Comparison of ENCODE assay signal across 8 cellular contexts in the genomic region with DNA sequence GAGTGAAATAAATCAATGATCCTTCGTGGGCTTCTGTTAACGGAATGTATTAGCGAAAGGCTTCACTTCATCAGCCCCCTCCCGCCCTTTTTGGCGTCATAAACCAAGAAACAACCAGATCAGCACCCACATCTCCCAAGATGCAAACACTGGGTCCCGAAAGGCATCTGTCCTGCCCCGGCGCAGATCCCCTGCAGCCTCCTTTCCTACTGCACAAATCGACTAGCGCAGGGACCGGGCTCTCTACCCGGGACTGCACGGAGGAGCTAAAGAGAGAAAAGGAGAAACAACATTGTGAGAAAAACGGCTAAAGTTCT. TPM values are rescaled to one million over a fixed set of nuclear protein-coding genes. Genes with fewer than 3 reads are reported as not detected.
DNase-seq lines count a peak whose midpoint lies in the region; ATAC-seq, FAIRE-seq and TF ChIP-seq lines count a peak whose summit lies in the region.

No MANE protein-coding gene starts in this region.

- CTCF ChIA-PET in AG04449 (lab: Yijun Ruan, JAX): interaction anchor here (4.0 kb wide), 1 partner anchor 43 kb away, joined by 25 read pairs; no protein-coding TSS in a partner anchor

- peaks cover 9% of the 10 kb centered on the region for H3K79me1 ChIP-seq in mesenchymal stem cell (replicated peaks; ENCODE audit: low read length, poor library complexity, severe bottlenecking)

- no peak overlapping the region for H2BK120ac ChIP-seq in mesenchymal stem cell (ENCODE audit: low read depth, low read length)

- ATAC-seq in GM19455 (IDR thresholded peaks at IDR 0.05; ENCODE audit: unreplicated experiment) (peak; percentile 25), HG03520 (IDR thresholded peaks at IDR 0.05; ENCODE audit: unreplicated experiment) (peak; percentile 20)

- peak overlapping the region; percentile 61 to 82 for H3K18ac ChIP-seq in mesenchymal stem cell (ENCODE audit: low read depth in 1 of 2, low read length in 2 of 2)

- peak overlapping the region; percentile 48 for H2AFZ ChIP-seq in mesenchymal stem cell (ENCODE audit: low read depth, low read length)

- WGBS in mesenchymal stem cell: 0% methylated on average over 10 of the region's 14 CpGs

- H3K36me3 ChIP-seq in bronchial epithelial cell (ENCODE audit: control insufficient read depth, insufficient read depth, low read length) (peaks cover 2% of the 10 kb centered on the region), mesenchymal stem cell (ENCODE audit: control insufficient read depth in 1 of 2, insufficient read depth in 2 of 2, low read depth in 1 of 2, low read length in 2 of 2) (no peaks in the 10 kb centered on the region)

- H3K4me3 ChIP-seq in AG04449 (ENCODE audit: low read depth, low read length) (peak overlapping the region; percentile 91), bronchial epithelial cell (ENCODE audit: low read depth, low read length) (peak overlapping the region; percentile 93), mesenchymal stem cell (ENCODE audit: insufficient read depth in 1 of 2, low read depth in 1 of 2, low read length in 2 of 2) (peak overlapping the region; percentile 66 to 97)

- no peak overlapping the region for H3K14ac ChIP-seq in mesenchymal stem cell (ENCODE audit: low read length in 2 of 2)

- TF ChIP-seq CTCF in AG04449 (IDR thresholded peaks at IDR 0.05; ENCODE audit: insufficient read depth, low read length, missing control alignments) (no peak), bronchial epithelial cell (IDR thresholded peaks at IDR 0.05; ENCODE audit: insufficient read depth, low read length, severe bottlenecking) (no peak)

- H3K9me3 ChIP-seq in mesenchymal stem cell (ENCODE audit: control insufficient read depth, low read length): no peaks in the 10 kb centered on the region

- no peak overlapping the region for H4K91ac ChIP-seq in mesenchymal stem cell (ENCODE audit: low read length)

- POLR2A ChIA-PET in AG04449 (lab: Yijun Ruan, JAX): interaction anchor here (0.7 to 1.1 kb wide), 5 partner anchors 14 to 963 kb away, joined by 3 to 4 read pairs (median 3); no protein-coding TSS in a partner anchor

- no peak overlapping the region for H2BK12ac ChIP-seq in mesenchymal stem cell (ENCODE audit: low read length in 2 of 2)

- H3K9ac ChIP-seq in mesenchymal stem cell (ENCODE audit: low read length): peak overlapping the region; percentile 96

- H2BK15ac ChIP-seq in mesenchymal stem cell (ENCODE audit: low read depth, poor library complexity, severe bottlenecking): no peak overlapping the region

- no peak for FAIRE-seq in bronchial epithelial cell (lab: Jason Lieb, UNC)

- peaks cover 3% of the 10 kb centered on the region for H3K4me1 ChIP-seq in mesenchymal stem cell (ENCODE audit: control insufficient read depth, insufficient read depth, low read depth, low read length)

- no peaks in the 10 kb centered on the region for H3K27me3 ChIP-seq in bronchial epithelial cell (ENCODE audit: control insufficient read depth, insufficient read depth, low read length)
- H3K27me3 ChIP-seq in mesenchymal stem cell (ENCODE audit: control insufficient read depth in 1 of 2, insufficient read depth in 1 of 2, low read length in 2 of 2): no peaks in the 10 kb centered on the region

- H3K27ac ChIP-seq in mesenchymal stem cell (ENCODE audit: low read length, poor library complexity, severe bottlenecking): peak overlapping the region; percentile 40

- no peak overlapping the region for H2AK5ac ChIP-seq in mesenchymal stem cell (ENCODE audit: low read length, severe bottlenecking)

- DNase-seq in AG04449 (ENCODE audit: low read depth, low spot score) (no peak), bronchial epithelial cell (ENCODE audit: low read depth) (no peak), mesenchymal stem cell (no peak), HT-29 (ENCODE audit: low spot score) (no peak), DMS53 (lab: John Stamatoyannopoulos, UW) (no peak), NCI-H1694 (lab: John Stamatoyannopoulos, UW) (no peak)

- peak overlapping the region; percentile 88 for H3K4me2 ChIP-seq in mesenchymal stem cell (ENCODE audit: low read length, poor library complexity, severe bottlenecking)

- peak overlapping the region; percentile 36 to 90 for H3K4ac ChIP-seq in mesenchymal stem cell (ENCODE audit: low read depth in 1 of 2, low read length in 2 of 2)

- peak overlapping the region in 1 of 2 experiments; percentile 64 for H3K23ac ChIP-seq in mesenchymal stem cell (ENCODE audit: low read length in 2 of 2)

- peak overlapping the region; percentile 3 for H2BK5ac ChIP-seq in mesenchymal stem cell (ENCODE audit: low read depth, low read length, poor library complexity, severe bottlenecking)

- H4K8ac ChIP-seq in mesenchymal stem cell (ENCODE audit: low read length): peak overlapping the region; percentile 55

RNA-seq across cellular contexts. Expression of a gene that starts 0.6 kb away (rescaled TPM):
- total RNA-seq in bronchial epithelial cell: 61.6 and 82.2 TPM in 2 replicates
- polyA plus RNA-seq in mesenchymal stem cell (2013, experiment 1 of 2): 4.1 TPM
- 4.8 TPM for polyA plus RNA-seq in mesenchymal stem cell (2013, experiment 2 of 2)
- total RNA-seq in HT-29 (2014; rRNA removed; shearing (Covaris generic)): 22.7 and 24.4 TPM in 2 replicates
